In genomic region chr14:45068396-45068795, GRCh38 we compare ENCODE assay signal across 24 cellular contexts.
DNase-seq lines count a peak whose midpoint lies in the region; ATAC-seq, FAIRE-seq and TF ChIP-seq lines count a peak whose summit lies in the region.
"Had no signal": no experiment of that assay in that cellular context is flagged by ENCODE, and none has a peak within 500 bp of the region (broad histone marks: within the 10 kb centered on the region; RNA-seq: fewer than 3 reads in every experiment).

No MANE protein-coding gene starts in this region.

- intact Hi-C loops in tibial artery (cut with DNase I; ENCODE audit: low total_unique reads) = no loop called here

- H3K4me1 ChIP-seq in MM.1S (ENCODE audit: low read length) = no peaks in the 10 kb centered on the region
- no peaks in the 10 kb centered on the region for H3K4me1 ChIP-seq in parathyroid adenoma
- H3K4me1 ChIP-seq in tibial artery = peaks cover 0 to 6% (median 3%) of the 10 kb centered on the region in 4 donors
- H3K4me1 ChIP-seq: A549; BE2C; BLaER1 treated with 17β-estradiol and CSF1 and Interleukin-3, amounts not matched to agents 10 nM and 100 nM; HAP-1 had no signal

- H3K36me3 ChIP-seq in MM.1S (replicated peaks; ENCODE audit: insufficient read depth, low read length) (no peaks in the 10 kb centered on the region), parathyroid adenoma (ENCODE audit: control insufficient read depth, insufficient read depth, low read length) (no peaks in the 10 kb centered on the region), tibial artery (peaks cover 17 to 32% (median 21%) of the 10 kb centered on the region in 3 donors)
- H3K36me3 ChIP-seq: HAP-1 had no signal

- H3K9me2 ChIP-seq in MM.1S (replicated peaks; ENCODE audit: insufficient read depth, low read length) = no peaks in the 10 kb centered on the region

- no peak overlapping the region for H3K27ac ChIP-seq in MM.1S (ENCODE audit: low read length)
- H3K27ac ChIP-seq in parathyroid adenoma = no peak overlapping the region
- H3K27ac ChIP-seq in tibial artery = no peak overlapping the region
- H3K27ac ChIP-seq: A549; BLaER1 treated with 17β-estradiol and CSF1 and Interleukin-3, amounts not matched to agents 10 nM and 100 nM; GM23248 had no signal

- no peaks in the 10 kb centered on the region for H3K79me2 ChIP-seq in MM.1S (ENCODE audit: low read length)
- peaks cover 4% of the 10 kb centered on the region for H3K79me2 ChIP-seq in parathyroid adenoma

- FAIRE-seq in endometrium (lab: Jason Lieb, UNC) = peak; percentile 4
- FAIRE-seq: A549, GM12891, H54 had no signal

- peak overlapping the region; percentile 23; the same call in 1 of the 2 replicates for H3K9ac ChIP-seq in MM.1S (ENCODE audit: low read length)
- no peak overlapping the region for H3K9ac ChIP-seq in parathyroid adenoma
- H3K9ac ChIP-seq: BLaER1 treated with 17β-estradiol and CSF1 and Interleukin-3, amounts not matched to agents 10 nM and 100 nM; GM23248 had no signal

- H2AFZ ChIP-seq in MM.1S (ENCODE audit: low read length) (0 out of 2 replicates have a peak overlapping the region, but pooled peaks have one; percentile 27), parathyroid adenoma (no peak overlapping the region)
- H2AFZ ChIP-seq: GM23248 had no signal

- peak overlapping the region; percentile 52 for H3K4me2 ChIP-seq in MM.1S (ENCODE audit: low read depth, low read length)
- H3K4me2 ChIP-seq in parathyroid adenoma (ENCODE audit: low read length) = peak overlapping the region; percentile 48
- H3K4me2 ChIP-seq: A549; BLaER1 treated with 17β-estradiol and CSF1 and Interleukin-3, amounts not matched to agents 10 nM and 100 nM had no signal

- H3K4me3 ChIP-seq in MM.1S (ENCODE audit: low read length) (peak overlapping the region; percentile 36; the same call in 1 of the 2 replicates), parathyroid adenoma (ENCODE audit: low read depth, low read length) (peak overlapping the region; percentile 36), tibial artery (no peak overlapping the region)
- H3K4me3 ChIP-seq: A549; BLaER1 treated with 17β-estradiol and CSF1 and Interleukin-3, amounts not matched to agents 10 nM and 100 nM; GM23248; HAP-1 had no signal

- H3K9me3 ChIP-seq in MM.1S (replicated peaks; ENCODE audit: insufficient read depth, low read length) (no peaks in the 10 kb centered on the region), parathyroid adenoma (ENCODE audit: control insufficient read depth, low read length) (no peaks in the 10 kb centered on the region), tibial artery (no peaks in the 10 kb centered on the region)
- H3K9me3 ChIP-seq: A549; BE2C; BLaER1 treated with 17β-estradiol and CSF1 and Interleukin-3, amounts not matched to agents 10 nM and 100 nM; HAP-1 had no signal

- H3K27me3 ChIP-seq in MM.1S (replicated peaks; ENCODE audit: insufficient read depth, low read length) (no peaks in the 10 kb centered on the region), parathyroid adenoma (ENCODE audit: control insufficient read depth, insufficient read depth, low read length) (no peaks in the 10 kb centered on the region), tibial artery (no peaks in the 10 kb centered on the region)
- H3K27me3 ChIP-seq: BE2C; BLaER1 treated with 17β-estradiol and CSF1 and Interleukin-3, amounts not matched to agents 10 nM and 100 nM had no signal

- peak; percentile 22 for DNase-seq in MM.1S
- DNase-seq in amniotic epithelial cell (ENCODE audit: low read depth) = peak; percentile 56
- no peak for DNase-seq in tibial artery
- DNase-seq: 8988T; ACHN; AML-193; BE2C; CD4-positive, alpha-beta T cell; CD8-positive, alpha-beta memory T cell; DMS53; DMS79 treated with DMSO at 0.1 percent for 48 hours; GF-D8; GM23248; HFFc6 had no signal

- ATAC-seq in HG02840 (IDR thresholded peaks at IDR 0.05; ENCODE audit: low FRiP score, unreplicated experiment) (no peak), GM21367 (IDR thresholded peaks at IDR 0.05; ENCODE audit: unreplicated experiment) (no peak), HG02973 (IDR thresholded peaks at IDR 0.05; ENCODE audit: unreplicated experiment) (no peak)
- ATAC-seq: A549 had no signal

- no peak for TF ChIP-seq CTCF in MM.1S (IDR thresholded peaks at IDR 0.05; ENCODE audit: low read length)
- TF ChIP-seq CTCF in parathyroid adenoma (IDR thresholded peaks at IDR 0.05) = no peak
- TF ChIP-seq CTCF in tibial artery (IDR thresholded peaks at IDR 0.05) = no peak

- no peaks in the 10 kb centered on the region for H3F3A ChIP-seq in MM.1S (ENCODE audit: insufficient read depth, low read length)

- no peaks in the 10 kb centered on the region for H4K20me1 ChIP-seq in MM.1S (ENCODE audit: insufficient read depth, low read length)
- H4K20me1 ChIP-seq: BLaER1 treated with 17β-estradiol and CSF1 and Interleukin-3, amounts not matched to agents 10 nM and 100 nM had no signal

Comparison
In these comparisons a context has a peak if more than half of its experiments do, and no peak if none do; other contexts are left out.
1. DNase-seq: peak in MM.1S (single experiment) and amniotic epithelial cell (single experiment); none in tibial artery (0 of 2).
2. H3K4me3 ChIP-seq: peak in MM.1S (single experiment) and parathyroid adenoma (single experiment); none in tibial artery (0 of 2).